ENCODE assay signal across 9 cellular contexts in the genomic region with DNA sequence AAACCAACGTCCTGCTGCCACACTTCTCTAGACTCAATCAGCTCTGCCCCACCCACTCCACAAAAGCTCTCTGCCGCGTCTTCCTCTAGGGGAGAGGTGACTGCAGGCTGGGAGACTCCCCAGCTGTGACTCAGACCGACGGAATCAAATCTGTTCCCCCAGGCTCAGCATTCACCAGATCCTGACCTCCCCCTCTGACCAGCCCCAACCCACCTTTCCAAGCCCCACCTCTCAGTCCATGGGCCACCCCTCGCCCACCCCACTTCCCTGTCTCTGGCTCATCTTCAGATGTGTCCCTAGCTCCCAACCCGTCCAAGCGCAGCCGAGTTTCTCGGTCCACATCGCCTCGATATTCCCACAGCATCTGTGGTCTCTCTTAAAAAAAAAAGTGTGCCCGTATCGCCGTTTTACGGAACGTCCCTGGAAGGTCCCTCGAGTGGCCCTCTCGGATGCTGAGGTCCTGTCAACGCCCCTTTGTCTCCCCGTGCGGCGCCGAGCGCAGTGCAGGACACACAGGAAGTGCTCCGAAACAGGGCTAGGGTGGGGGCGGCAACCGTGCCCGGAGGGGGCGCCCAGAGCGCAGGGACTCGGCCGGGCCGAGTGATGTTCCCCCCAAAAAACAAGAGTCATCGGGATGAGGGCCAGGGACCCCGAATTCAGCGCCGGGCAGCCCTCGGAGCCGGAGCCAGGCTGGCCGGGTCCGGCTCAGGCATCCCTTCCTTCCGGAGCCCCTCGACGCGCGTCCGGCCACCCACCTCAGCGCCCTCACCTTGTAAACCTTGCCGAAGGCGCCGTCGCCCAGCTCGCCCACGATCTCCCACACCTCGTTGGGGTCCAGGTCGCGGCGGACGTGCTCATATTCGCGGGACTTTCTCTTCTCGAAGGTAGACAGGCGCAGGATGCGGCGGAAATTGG. TPM values are rescaled to one million over a fixed set of nuclear protein-coding genes. Genes with fewer than 3 reads are reported as not detected.
DNase-seq lines count a peak whose midpoint lies in the region; ATAC-seq lines count a peak whose summit lies in the region.
"Had no signal": no experiment of that assay in that cellular context is flagged by ENCODE, and none has a peak within 500 bp of the region (broad histone marks: within the 10 kb centered on the region; RNA-seq: fewer than 3 reads in every experiment).

No MANE protein-coding gene starts in this region.

- H3K27me3 Mint-ChIP-seq in T-cell, result no peaks in the 10 kb centered on the region

- in situ Hi-C loops in Caki2 (cut with HindIII; ENCODE audit: low pct_unique_long_range_greater_than_20kb, low sequenced_read_pairs), result no loop called here

- H3K27ac Mint-ChIP-seq in T-cell, result peak overlapping the region; percentile 94 to 100

- POLR2A ChIA-PET in T-cell (lab: Charles Lee), result interaction anchor here (0.5 to 3.5 kb wide), 11 partner anchors 9 to 585 kb away, joined by 3 to 68 read pairs (median 3); partner anchors contain the start of gene FBXW11 (in 1 of the 2)

- H3K27ac ChIP-seq in right cardiac atrium (ENCODE audit: low read length), result peak overlapping the region; percentile 77

- H3K4me3 Mint-ChIP-seq in T-cell, result peak overlapping the region; percentile 95 to 100 (median 96)

- peaks cover 3% of the 10 kb centered on the region for H3K4me1 ChIP-seq in right cardiac atrium (ENCODE audit: control insufficient read depth, insufficient read depth, low read length)

- CTCF ChIA-PET in T-cell (lab: Charles Lee), result interaction anchor here (0.5 to 6.6 kb wide), 21 partner anchors 9 to 747 kb away, joined by 3 to 119 read pairs (median 4); partner anchors contain the start of genes FBXW11 (in 1 of the 2) and UBTD2 (in 1 of the 2)

- peaks cover 34 to 36% (median 36%) of the 10 kb centered on the region in 3 donors for H3K4me1 Mint-ChIP-seq in T-cell

- H3K9me3 ChIP-seq in right cardiac atrium (ENCODE audit: control insufficient read depth, low read length), result no peaks in the 10 kb centered on the region

- no peaks in the 10 kb centered on the region for H3K9me3 Mint-ChIP-seq in T-cell

- DNase-seq in Caki2 (ENCODE audit: low read depth) (peak; percentile 75), HUDEP-2 (lab: John Stamatoyannopoulos, UW; ENCODE audit: unreplicated experiment in 76 of 76) (peak in 58 of 76 experiments; percentile 4 to 66 (median 37)), T-cell (peak in 32 of 34 experiments; percentile 44 to 74 (median 60)), amniotic epithelial cell (ENCODE audit: low read depth) (peak; percentile 53), right cardiac atrium (peak; percentile 70 to 85 (median 84)), sciatic nerve (ENCODE audit: low spot score) (peak; percentile 74), NCI-H2171 (lab: John Stamatoyannopoulos, UW) (no peak)

- H3K4me3 ChIP-seq in right cardiac atrium (ENCODE audit: low read length), result peak overlapping the region; percentile 93

- H3K36me3 Mint-ChIP-seq in T-cell, result peaks cover 19% of the 10 kb centered on the region

- intact Hi-C loops in right cardiac atrium (cut with DNase I), result loop anchor here (2.0 to 10.0 kb wide), 6 partner anchors 80 to 275 kb away; partner anchors contain the start of gene UBTD2 (in 2 of the 4)
- intact Hi-C loops in sciatic nerve (cut with DNase I), result loop anchor here (5.0 kb wide), 1 partner anchor 80 kb away; no protein-coding TSS in a partner anchor

- H3K27me3 ChIP-seq in right cardiac atrium (ENCODE audit: control insufficient read depth, insufficient read depth), result no peaks in the 10 kb centered on the region

- under 1% methylated on average over 66 of the region's 66 CpGs for WGBS in right cardiac atrium

- ATAC-seq in GM21390 (IDR thresholded peaks at IDR 0.05; ENCODE audit: unreplicated experiment), result peak; percentile 25
- ATAC-seq in T-cell (replicated peaks in 1 of 4), result peak; percentile 36 to 40 (median 38)
- ATAC-seq in right cardiac atrium, result peak; percentile 30 to 66
- peak; percentile 57 for ATAC-seq in sciatic nerve

RNA-seq across cellular contexts. Expression of gene STK10, which starts 0.6 kb away (rescaled TPM):
- total RNA-seq in Caki2 (2014; rRNA removed; shearing (Covaris generic); ENCODE audit: low replicate concordance), result 4.0 and 8.5 TPM in 2 replicates
- 100 to 1,000 TPM; 305 to 437 (median 331) TPM for total RNA-seq in T-cell
- 10 to 100 TPM; 10.1 to 15.7 (median 11.3) TPM for total RNA-seq in right cardiac atrium
- 6.1 TPM for polyA plus RNA-seq in right cardiac atrium
- total RNA-seq in sciatic nerve, result 89.4 TPM

RNA-seq across cellular contexts. Expression of gene EFCAB9, which starts 6.6 kb away (rescaled TPM):
- total RNA-seq in Caki2 (2014; rRNA removed; shearing (Covaris generic); ENCODE audit: low replicate concordance), result not detected in 2 replicates
- total RNA-seq in T-cell (not detected), right cardiac atrium (not detected), sciatic nerve (not detected)
- not detected for polyA plus RNA-seq in right cardiac atrium
- total RNA-seq: frontal cortex had no signal
